Comparison of ENCODE assay signal across 1 cellular context in the genomic region with DNA sequence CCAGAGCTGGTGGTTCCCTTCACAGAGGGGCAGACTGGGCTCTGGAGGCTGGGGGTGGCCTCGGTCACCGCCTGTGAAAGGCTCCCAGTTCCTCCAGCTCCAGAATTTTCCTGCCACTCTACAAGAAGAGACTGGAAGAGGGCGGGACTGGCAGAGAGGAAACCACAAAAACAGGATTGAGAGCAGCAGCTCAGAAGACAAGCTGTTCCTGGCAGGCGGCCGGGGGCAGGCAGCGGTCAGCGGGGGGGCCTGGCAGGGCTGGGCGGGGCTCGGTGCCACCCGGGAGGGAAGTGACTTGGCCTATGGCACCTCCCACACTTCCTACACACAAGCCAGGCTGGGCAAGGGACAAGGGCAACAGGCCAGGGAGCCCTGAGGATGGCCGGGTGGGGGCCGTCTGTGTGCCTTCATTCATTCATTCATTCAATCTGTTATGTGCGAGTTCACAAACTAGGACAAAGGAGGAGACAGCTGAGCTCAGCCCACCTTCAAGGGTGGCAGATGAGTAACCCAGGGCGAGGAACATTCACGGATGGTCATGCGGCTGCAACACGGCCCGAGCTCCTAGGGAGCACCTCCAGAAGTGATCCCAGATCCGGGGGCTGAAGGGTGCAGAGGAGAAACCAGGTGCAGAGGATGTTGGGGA.
TF ChIP-seq lines count a peak whose summit lies in the region.

No MANE protein-coding gene starts in this region.

TF ChIP-seq in PFSK-1, 5 proteins besides CTCF, POLR2A, EP300 and RAD21 (continued from another document):
- TF ChIP-seq, protein P1, sequence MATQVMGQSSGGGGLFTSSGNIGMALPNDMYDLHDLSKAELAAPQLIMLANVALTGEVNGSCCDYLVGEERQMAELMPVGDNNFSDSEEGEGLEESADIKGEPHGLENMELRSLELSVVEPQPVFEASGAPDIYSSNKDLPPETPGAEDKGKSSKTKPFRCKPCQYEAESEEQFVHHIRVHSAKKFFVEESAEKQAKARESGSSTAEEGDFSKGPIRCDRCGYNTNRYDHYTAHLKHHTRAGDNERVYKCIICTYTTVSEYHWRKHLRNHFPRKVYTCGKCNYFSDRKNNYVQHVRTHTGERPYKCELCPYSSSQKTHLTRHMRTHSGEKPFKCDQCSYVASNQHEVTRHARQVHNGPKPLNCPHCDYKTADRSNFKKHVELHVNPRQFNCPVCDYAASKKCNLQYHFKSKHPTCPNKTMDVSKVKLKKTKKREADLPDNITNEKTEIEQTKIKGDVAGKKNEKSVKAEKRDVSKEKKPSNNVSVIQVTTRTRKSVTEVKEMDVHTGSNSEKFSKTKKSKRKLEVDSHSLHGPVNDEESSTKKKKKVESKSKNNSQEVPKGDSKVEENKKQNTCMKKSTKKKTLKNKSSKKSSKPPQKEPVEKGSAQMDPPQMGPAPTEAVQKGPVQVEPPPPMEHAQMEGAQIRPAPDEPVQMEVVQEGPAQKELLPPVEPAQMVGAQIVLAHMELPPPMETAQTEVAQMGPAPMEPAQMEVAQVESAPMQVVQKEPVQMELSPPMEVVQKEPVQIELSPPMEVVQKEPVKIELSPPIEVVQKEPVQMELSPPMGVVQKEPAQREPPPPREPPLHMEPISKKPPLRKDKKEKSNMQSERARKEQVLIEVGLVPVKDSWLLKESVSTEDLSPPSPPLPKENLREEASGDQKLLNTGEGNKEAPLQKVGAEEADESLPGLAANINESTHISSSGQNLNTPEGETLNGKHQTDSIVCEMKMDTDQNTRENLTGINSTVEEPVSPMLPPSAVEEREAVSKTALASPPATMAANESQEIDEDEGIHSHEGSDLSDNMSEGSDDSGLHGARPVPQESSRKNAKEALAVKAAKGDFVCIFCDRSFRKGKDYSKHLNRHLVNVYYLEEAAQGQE (IDR thresholded peaks at IDR 0.05; ENCODE audit: insufficient read depth in 1 of 2, low read depth in 2 of 2, low read length in 2 of 2) = no peak
TF ChIP-seq in PFSK-1: peak in this region for 1.
